ENCODE assay signal across 8 cellular contexts in genomic region chr17:50372708-50373556, GRCh38. TPM values are rescaled to one million over a fixed set of nuclear protein-coding genes. Genes with fewer than 3 reads are reported as not detected.
DNase-seq lines count a peak whose midpoint lies in the region; ATAC-seq and TF ChIP-seq lines count a peak whose summit lies in the region.

A gene with protein sequence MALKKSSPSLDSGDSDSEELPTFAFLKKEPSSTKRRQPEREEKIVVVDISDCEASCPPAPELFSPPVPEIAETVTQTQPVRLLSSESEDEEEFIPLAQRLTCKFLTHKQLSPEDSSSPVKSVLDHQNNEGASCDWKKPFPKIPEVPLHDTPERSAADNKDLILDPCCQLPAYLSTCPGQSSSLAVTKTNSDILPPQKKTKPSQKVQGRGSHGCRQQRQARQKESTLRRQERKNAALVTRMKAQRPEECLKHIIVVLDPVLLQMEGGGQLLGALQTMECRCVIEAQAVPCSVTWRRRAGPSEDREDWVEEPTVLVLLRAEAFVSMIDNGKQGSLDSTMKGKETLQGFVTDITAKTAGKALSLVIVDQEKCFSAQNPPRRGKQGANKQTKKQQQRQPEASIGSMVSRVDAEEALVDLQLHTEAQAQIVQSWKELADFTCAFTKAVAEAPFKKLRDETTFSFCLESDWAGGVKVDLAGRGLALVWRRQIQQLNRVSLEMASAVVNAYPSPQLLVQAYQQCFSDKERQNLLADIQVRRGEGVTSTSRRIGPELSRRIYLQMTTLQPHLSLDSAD (plus strand): TSS chr17:50373229. CDS start chr17:50375209, 1,980 bp downstream.
Gene MRPL27, minus strand, starts transcription at chr17:50373184. Its CDS starts 14 bp downstream, at chr17:50373170.

- peaks cover 14% of the 10 kb centered on the region for H3K4me1 ChIP-seq in ACC112 (ENCODE audit: control insufficient read depth, insufficient read depth, low read length, unreplicated experiment)

- peaks cover 28% of the 10 kb centered on the region for H3K79me2 ChIP-seq in ACC112 (ENCODE audit: control insufficient read depth, insufficient read depth, low read length, unreplicated experiment)

- peak; percentile 79 for ATAC-seq in GM18870 (IDR thresholded peaks at IDR 0.05; ENCODE audit: unreplicated experiment)
- peak; percentile 81 for ATAC-seq in HG03135 (IDR thresholded peaks at IDR 0.05; ENCODE audit: unreplicated experiment)
- ATAC-seq in WTC11, result peak; percentile 84

- H3K4me3 ChIP-seq in ACC112 (ENCODE audit: low read depth, low read length), result peak within 1 kb of the TSS; percentile 99
- peak within 1 kb of the TSS; percentile 87 to 92 for H3K4me3 ChIP-seq in cardiac fibroblast (replicated peaks in 1 of 2; ENCODE audit: low read depth in 2 of 2, low read length in 2 of 2)

- no peaks in the 10 kb centered on the region for H3K27me3 Mint-ChIP-seq in WTC11 (ENCODE audit: low read depth)

- H2AFZ ChIP-seq in ACC112 (ENCODE audit: low read length, unreplicated experiment), result peak within 1 kb of the TSS; percentile 84

- H3K9me3 Mint-ChIP-seq in WTC11, result no peaks in the 10 kb centered on the region

- H3K36me3 Mint-ChIP-seq in WTC11, result peaks cover 47% of the 10 kb centered on the region

- H3K4me1 Mint-ChIP-seq in WTC11, result peaks cover 22% of the 10 kb centered on the region

- no peaks in the 10 kb centered on the region for H3K27me3 ChIP-seq in ACC112 (ENCODE audit: insufficient read depth, low read length)

- peak within 1 kb of the TSS; percentile 99 for H3K4me3 Mint-ChIP-seq in WTC11

- peak within 1 kb of the TSS; percentile 99 for H3K27ac Mint-ChIP-seq in WTC11

- POLR2A ChIA-PET in WTC11 (lab: Charles Lee), result interaction anchor here (0.5 kb wide), 1 partner anchor 249 kb away, joined by 3 read pairs; no protein-coding TSS in a partner anchor

- peaks cover 16% of the 10 kb centered on the region for H3K36me3 ChIP-seq in ACC112 (ENCODE audit: insufficient read depth, low read length)

- DNase-seq in NCI-H2227 (lab: John Stamatoyannopoulos, UW; ENCODE audit: unreplicated experiment), result peak; percentile 93
- peak; percentile 74 for DNase-seq in WTC11 (ENCODE audit: low spot score)
- DNase-seq in cardiac fibroblast (ENCODE audit: low read depth in 2 of 2), result peak; percentile 83 to 91
- peak; percentile 80 for DNase-seq in iris pigment epithelial cell (ENCODE audit: low read depth)
- peak; percentile 77 for DNase-seq in stimulated activated CD4-positive, alpha-beta T cell treated with anti-CD3 and anti-CD28 coated beads, Interleukin-12 subunit alpha, Interleukin-12 subunit beta, amount 100 ng/mL, for 4 hours

- H3K27ac ChIP-seq in ACC112 (ENCODE audit: low read depth, low read length), result peak within 1 kb of the TSS; percentile 95

- CTCF ChIA-PET in WTC11 (lab: Charles Lee), result interaction anchor here (0.7 to 3.4 kb wide), 4 partner anchors 11 to 425 kb away, joined by 3 to 16 read pairs (median 4); partner anchors contain the start of gene LRRC59

- TF ChIP-seq CTCF in WTC11 (IDR thresholded peaks at IDR 0.05), result no peak
- TF ChIP-seq CTCF in cardiac fibroblast (IDR thresholded peaks at IDR 0.05; ENCODE audit: low read depth, low read length), result no peak

TF ChIP-seq in WTC11, 78 proteins besides CTCF, POLR2A, EP300 and RAD21 (continues in another document):
- peak; percentile 18; the same call in 1 of the 2 replicates for TF ChIP-seq NFYB (CRISPR knock-in tag; conservative IDR thresholded peaks at IDR 0.05; ENCODE audit: low read depth)
- TF ChIP-seq PREB (CRISPR knock-in tag; IDR thresholded peaks at IDR 0.05; ENCODE audit: borderline replicate concordance), result peak; percentile 83; the same call in 1 of the 2 replicates
- TF ChIP-seq TCF7 (CRISPR knock-in tag; IDR thresholded peaks at IDR 0.05; ENCODE audit: low read depth), result 0 out of 2 replicates have a peak, but pooled peaks have one; percentile 52
- TF ChIP-seq CDX4 (CRISPR knock-in tag; IDR thresholded peaks at IDR 0.05; ENCODE audit: borderline replicate concordance), result no peak
- TF ChIP-seq ZNF138 (CRISPR knock-in tag; conservative IDR thresholded peaks at IDR 0.05), result no peak
- 0 out of 2 replicates have a peak, but pooled peaks have one; percentile 34 for TF ChIP-seq CREM (CRISPR knock-in tag; IDR thresholded peaks at IDR 0.05)
- TF ChIP-seq NFE2L1 (CRISPR knock-in tag; IDR thresholded peaks at IDR 0.05), result peak; percentile 77; the same call in 1 of the 2 replicates
- TF ChIP-seq CREB1 (CRISPR knock-in tag; IDR thresholded peaks at IDR 0.05), result 0 out of 2 replicates have a peak, but pooled peaks have one; percentile 75
- TF ChIP-seq, protein P1, sequence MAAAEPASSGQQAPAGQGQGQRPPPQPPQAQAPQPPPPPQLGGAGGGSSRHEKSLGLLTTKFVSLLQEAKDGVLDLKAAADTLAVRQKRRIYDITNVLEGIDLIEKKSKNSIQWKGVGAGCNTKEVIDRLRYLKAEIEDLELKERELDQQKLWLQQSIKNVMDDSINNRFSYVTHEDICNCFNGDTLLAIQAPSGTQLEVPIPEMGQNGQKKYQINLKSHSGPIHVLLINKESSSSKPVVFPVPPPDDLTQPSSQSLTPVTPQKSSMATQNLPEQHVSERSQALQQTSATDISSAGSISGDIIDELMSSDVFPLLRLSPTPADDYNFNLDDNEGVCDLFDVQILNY (CRISPR knock-in tag; IDR thresholded peaks at IDR 0.05), result peak; percentile 56; the same call in 1 of the 2 replicates
- peak; percentile 75 for TF ChIP-seq SP1 (CRISPR knock-in tag; conservative IDR thresholded peaks at IDR 0.05)
- peak; percentile 41; the same call in 1 of the 2 replicates for TF ChIP-seq TEAD1 (CRISPR knock-in tag; IDR thresholded peaks at IDR 0.05)
- TF ChIP-seq, protein P2, sequence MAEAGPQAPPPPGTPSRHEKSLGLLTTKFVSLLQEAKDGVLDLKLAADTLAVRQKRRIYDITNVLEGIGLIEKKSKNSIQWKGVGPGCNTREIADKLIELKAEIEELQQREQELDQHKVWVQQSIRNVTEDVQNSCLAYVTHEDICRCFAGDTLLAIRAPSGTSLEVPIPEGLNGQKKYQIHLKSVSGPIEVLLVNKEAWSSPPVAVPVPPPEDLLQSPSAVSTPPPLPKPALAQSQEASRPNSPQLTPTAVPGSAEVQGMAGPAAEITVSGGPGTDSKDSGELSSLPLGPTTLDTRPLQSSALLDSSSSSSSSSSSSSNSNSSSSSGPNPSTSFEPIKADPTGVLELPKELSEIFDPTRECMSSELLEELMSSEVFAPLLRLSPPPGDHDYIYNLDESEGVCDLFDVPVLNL (CRISPR knock-in tag; IDR thresholded peaks at IDR 0.05; ENCODE audit: borderline replicate concordance, low read depth), result 0 out of 2 replicates have a peak, but pooled peaks have one; percentile 43
- peak; percentile 89 for TF ChIP-seq MAX (CRISPR knock-in tag; IDR thresholded peaks at IDR 0.05)
- TF ChIP-seq ZNF423 (CRISPR knock-in tag; IDR thresholded peaks at IDR 0.05), result no peak
- peak; percentile 94 for TF ChIP-seq MYBL2 (CRISPR knock-in tag; IDR thresholded peaks at IDR 0.05)
- TF ChIP-seq, protein P3, sequence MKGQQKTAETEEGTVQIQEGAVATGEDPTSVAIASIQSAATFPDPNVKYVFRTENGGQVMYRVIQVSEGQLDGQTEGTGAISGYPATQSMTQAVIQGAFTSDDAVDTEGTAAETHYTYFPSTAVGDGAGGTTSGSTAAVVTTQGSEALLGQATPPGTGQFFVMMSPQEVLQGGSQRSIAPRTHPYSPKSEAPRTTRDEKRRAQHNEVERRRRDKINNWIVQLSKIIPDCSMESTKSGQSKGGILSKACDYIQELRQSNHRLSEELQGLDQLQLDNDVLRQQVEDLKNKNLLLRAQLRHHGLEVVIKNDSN (CRISPR knock-in tag; IDR thresholded peaks at IDR 0.05), result peak; percentile 96
- TF ChIP-seq, protein P4, sequence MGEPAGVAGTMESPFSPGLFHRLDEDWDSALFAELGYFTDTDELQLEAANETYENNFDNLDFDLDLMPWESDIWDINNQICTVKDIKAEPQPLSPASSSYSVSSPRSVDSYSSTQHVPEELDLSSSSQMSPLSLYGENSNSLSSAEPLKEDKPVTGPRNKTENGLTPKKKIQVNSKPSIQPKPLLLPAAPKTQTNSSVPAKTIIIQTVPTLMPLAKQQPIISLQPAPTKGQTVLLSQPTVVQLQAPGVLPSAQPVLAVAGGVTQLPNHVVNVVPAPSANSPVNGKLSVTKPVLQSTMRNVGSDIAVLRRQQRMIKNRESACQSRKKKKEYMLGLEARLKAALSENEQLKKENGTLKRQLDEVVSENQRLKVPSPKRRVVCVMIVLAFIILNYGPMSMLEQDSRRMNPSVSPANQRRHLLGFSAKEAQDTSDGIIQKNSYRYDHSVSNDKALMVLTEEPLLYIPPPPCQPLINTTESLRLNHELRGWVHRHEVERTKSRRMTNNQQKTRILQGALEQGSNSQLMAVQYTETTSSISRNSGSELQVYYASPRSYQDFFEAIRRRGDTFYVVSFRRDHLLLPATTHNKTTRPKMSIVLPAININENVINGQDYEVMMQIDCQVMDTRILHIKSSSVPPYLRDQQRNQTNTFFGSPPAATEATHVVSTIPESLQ (CRISPR knock-in tag; IDR thresholded peaks at IDR 0.05), result no peak
- TF ChIP-seq ZNF416 (CRISPR knock-in tag; IDR thresholded peaks at IDR 0.05), result no peak

RNA-seq across cellular contexts. Expression of the first gene that starts in this region (rescaled TPM):
- 22.8 to 27.1 TPM (median 24.9 TPM) in 3 replicates for total RNA-seq in WTC11 (2021)

RNA-seq across cellular contexts. Expression of gene MRPL27, which starts in this region (rescaled TPM):
- total RNA-seq in WTC11 (2021), result 66.7 to 80.5 TPM (median 69.8 TPM) in 3 replicates

Comparison
In these comparisons a context has a peak if more than half of its experiments do, and no peak if none do; other contexts are left out.
1. Peak in every context shown above with its lines: DNase-seq, ATAC-seq, H3K4me3 ChIP-seq and H3K27ac ChIP-seq.